In genomic region chr10:123807444-123808035, GRCh38 we compare ENCODE assay signal across 25 cellular contexts.
DNase-seq lines count a peak whose midpoint lies in the region; ATAC-seq, FAIRE-seq and TF ChIP-seq lines count a peak whose summit lies in the region.
"Had no signal": no experiment of that assay in that cellular context is flagged by ENCODE, and none has a peak within 500 bp of the region (broad histone marks: within the 10 kb centered on the region; RNA-seq: fewer than 3 reads in every experiment).

No MANE protein-coding gene starts in this region.

- no peak overlapping the region for H3K4me3 ChIP-seq in BLaER1 treated with 17β-estradiol and CSF1 and Interleukin-3, amounts not matched to agents 10 nM and 100 nM
- no peak overlapping the region for H3K4me3 ChIP-seq in astrocyte (ENCODE audit: insufficient read depth, low read depth, low read length)
- no peak overlapping the region for H3K4me3 ChIP-seq in upper lobe of right lung
- H3K4me3 ChIP-seq: skin epidermis had no signal

- peak overlapping the region in 6 of 11 experiments; percentile 0 to 42 (median 16); a peak in 8 of 22 replicates for H3K4me2 ChIP-seq in BLaER1 treated with 17β-estradiol and CSF1 and Interleukin-3, amounts not matched to agents 10 nM and 100 nM
- no peak overlapping the region for H3K4me2 ChIP-seq in astrocyte (ENCODE audit: low read length)

- H4K20me1 ChIP-seq in BLaER1 treated with 17β-estradiol and CSF1 and Interleukin-3, amounts not matched to agents 10 nM and 100 nM, result no peaks in the 10 kb centered on the region
- H4K20me1 ChIP-seq in astrocyte (ENCODE audit: insufficient read depth, low read length), result no peaks in the 10 kb centered on the region

- ATAC-seq in GM21390 (IDR thresholded peaks at IDR 0.05; ENCODE audit: unreplicated experiment) (no peak), upper lobe of right lung (no peak)
- ATAC-seq: activated CD8-positive, alpha-beta T cell treated with anti-CD3 and anti-CD28 coated beads, Interleukin-2, amount 10 ng/mL, durations not matched to agents 7 days and 5 days; HepG2; stimulated activated naive CD8-positive, alpha-beta T cell treated with anti-CD3 and anti-CD28 coated beads, Interleukin-15, amount 100 ng/mL, for 72 hours had no signal

- no peak for DNase-seq in astrocyte (ENCODE audit: low read depth)
- peak; percentile 97 for DNase-seq in foreskin melanocyte
- peak; percentile 17 for DNase-seq in osteocyte (ENCODE audit: extremely low spot score, unreplicated experiment)
- DNase-seq in midbrain (lab: John Stamatoyannopoulos, UW), result no peak
- DNase-seq in DMS79 (lab: John Stamatoyannopoulos, UW), result no peak
- DNase-seq in upper lobe of right lung, result no peak
- DNase-seq: activated CD8-positive, alpha-beta T cell treated with anti-CD3 and anti-CD28 coated beads, Interleukin-2, amount 10 ng/mL, durations not matched to agents 7 days and 5 days; activated naive CD4-positive, alpha-beta T cell treated with anti-CD3 and anti-CD28 coated beads for 36 hours; activated T-cell treated with anti-CD3 and anti-CD28 coated beads, Interleukin-2, amount 50 U/mL, for 24 hours; anterior cingulate cortex; cerebellar nuclear complex; effector memory CD4-positive, alpha-beta T cell; HFFc6; NCI-H1105; NCI-H524 treated with DMSO at 0.1 percent for 48 hours; nephron progenitor cell; stimulated activated CD4-positive, alpha-beta T cell treated with anti-CD3 and anti-CD28 coated beads, Interleukin-4, amount 100 ng/mL, for 1 hour; stimulated activated naive CD8-positive, alpha-beta T cell treated with anti-CD3 and anti-CD28 coated beads, Interleukin-15, amount 100 ng/mL, for 72 hours; T-helper 9 cell had no signal

- peak; percentile 76 for FAIRE-seq in astrocyte (lab: Jason Lieb, UNC)
- FAIRE-seq: D721Med, HepG2 had no signal

- no peak for TF ChIP-seq CTCF in astrocyte (IDR thresholded peaks at IDR 0.05; ENCODE audit: insufficient read depth, low read depth, low read length)
- TF ChIP-seq CTCF in osteocyte (IDR thresholded peaks at IDR 0.05), result no peak
- no peak for TF ChIP-seq CTCF in upper lobe of right lung (IDR thresholded peaks at IDR 0.05)

- no peak overlapping the region for H3K9ac ChIP-seq in BLaER1 treated with 17β-estradiol and CSF1 and Interleukin-3, amounts not matched to agents 10 nM and 100 nM
- no peak overlapping the region for H3K9ac ChIP-seq in astrocyte (ENCODE audit: low read length)

- H3K4me1 ChIP-seq in BLaER1 treated with 17β-estradiol and CSF1 and Interleukin-3, amounts not matched to agents 10 nM and 100 nM, result peaks cover 0 to 21% (median 6%) of the 10 kb centered on the region in 10 experiments; a peak in 10 of 20 replicates
- no peaks in the 10 kb centered on the region for H3K4me1 ChIP-seq in astrocyte (ENCODE audit: insufficient read depth, low read length)
- no peaks in the 10 kb centered on the region for H3K4me1 ChIP-seq in upper lobe of right lung

- H3K79me2 ChIP-seq in astrocyte (ENCODE audit: insufficient read depth, low read length), result no peaks in the 10 kb centered on the region

- H3K9me3 ChIP-seq in BLaER1 treated with 17β-estradiol and CSF1 and Interleukin-3, amounts not matched to agents 10 nM and 100 nM (replicated peaks in 1 of 11), result no peaks in the 10 kb centered on the region
- no peaks in the 10 kb centered on the region for H3K9me3 ChIP-seq in astrocyte (ENCODE audit: insufficient read depth, low read depth, low read length)
- no peaks in the 10 kb centered on the region for H3K9me3 ChIP-seq in upper lobe of right lung

- H3K4me3 Mint-ChIP-seq in astrocyte (ENCODE audit: unreplicated experiment), result no peak overlapping the region
- no peak overlapping the region for H3K4me3 Mint-ChIP-seq in osteocyte (ENCODE audit: unreplicated experiment)
- H3K4me3 Mint-ChIP-seq: activated CD8-positive, alpha-beta T cell treated with anti-CD3 and anti-CD28 coated beads, Interleukin-2, amount 10 ng/mL, durations not matched to agents 7 days and 5 days; activated naive CD4-positive, alpha-beta T cell treated with anti-CD3 and anti-CD28 coated beads for 36 hours; activated T-cell treated with anti-CD3 and anti-CD28 coated beads, Interleukin-2, amount 50 U/mL, for 24 hours; B cell; nephron progenitor cell; stimulated activated naive CD8-positive, alpha-beta T cell treated with anti-CD3 and anti-CD28 coated beads, Interleukin-15, amount 100 ng/mL, for 72 hours had no signal

- H3K36me3 ChIP-seq in BLaER1 treated with 17β-estradiol and CSF1 and Interleukin-3, amounts not matched to agents 10 nM and 100 nM, result no peaks in the 10 kb centered on the region
- H3K36me3 ChIP-seq in astrocyte (ENCODE audit: insufficient read depth, low read length), result no peaks in the 10 kb centered on the region
- no peaks in the 10 kb centered on the region for H3K36me3 ChIP-seq in upper lobe of right lung

- H3K27ac ChIP-seq in BLaER1 treated with 17β-estradiol and CSF1 and Interleukin-3, amounts not matched to agents 10 nM and 100 nM, result no peak overlapping the region
- no peak overlapping the region for H3K27ac ChIP-seq in astrocyte (ENCODE audit: low read depth, low read length)
- H3K27ac ChIP-seq in upper lobe of right lung, result no peak overlapping the region

- peak overlapping the region; percentile 99 for H3K27ac Mint-ChIP-seq in astrocyte (ENCODE audit: unreplicated experiment)
- no peak overlapping the region for H3K27ac Mint-ChIP-seq in osteocyte (ENCODE audit: unreplicated experiment)
- H3K27ac Mint-ChIP-seq: activated CD8-positive, alpha-beta T cell treated with anti-CD3 and anti-CD28 coated beads, Interleukin-2, amount 10 ng/mL, durations not matched to agents 7 days and 5 days; activated naive CD4-positive, alpha-beta T cell treated with anti-CD3 and anti-CD28 coated beads for 36 hours; activated T-cell treated with anti-CD3 and anti-CD28 coated beads, Interleukin-2, amount 50 U/mL, for 24 hours; B cell; nephron progenitor cell; stimulated activated naive CD8-positive, alpha-beta T cell treated with anti-CD3 and anti-CD28 coated beads, Interleukin-15, amount 100 ng/mL, for 72 hours had no signal

- peaks cover 22% of the 10 kb centered on the region for H3K4me1 Mint-ChIP-seq in astrocyte (ENCODE audit: low read depth, unreplicated experiment)
- no peaks in the 10 kb centered on the region for H3K4me1 Mint-ChIP-seq in osteocyte (ENCODE audit: unreplicated experiment)
- H3K4me1 Mint-ChIP-seq: B cell; nephron progenitor cell; stimulated activated naive CD8-positive, alpha-beta T cell treated with anti-CD3 and anti-CD28 coated beads, Interleukin-15, amount 100 ng/mL, for 72 hours had no signal

- intact Hi-C loops in upper lobe of right lung (cut with DNase I), result no loop called here

- no peaks in the 10 kb centered on the region for H3K27me3 ChIP-seq in BLaER1 treated with 17β-estradiol and CSF1 and Interleukin-3, amounts not matched to agents 10 nM and 100 nM
- no peaks in the 10 kb centered on the region for H3K27me3 ChIP-seq in astrocyte (ENCODE audit: insufficient read depth, low read length)
- H3K27me3 ChIP-seq in upper lobe of right lung, result no peaks in the 10 kb centered on the region

- H3K36me3 Mint-ChIP-seq in astrocyte (ENCODE audit: low read depth, unreplicated experiment) (no peaks in the 10 kb centered on the region), osteocyte (ENCODE audit: unreplicated experiment) (no peaks in the 10 kb centered on the region)

- H3K9me3 Mint-ChIP-seq in astrocyte (ENCODE audit: unreplicated experiment) (no peaks in the 10 kb centered on the region), osteocyte (ENCODE audit: unreplicated experiment) (no peaks in the 10 kb centered on the region)
- H3K9me3 Mint-ChIP-seq: activated naive CD4-positive, alpha-beta T cell treated with anti-CD3 and anti-CD28 coated beads for 36 hours; activated T-cell treated with anti-CD3 and anti-CD28 coated beads, Interleukin-2, amount 50 U/mL, for 24 hours; HFFc6; nephron progenitor cell; stimulated activated naive CD8-positive, alpha-beta T cell treated with anti-CD3 and anti-CD28 coated beads, Interleukin-15, amount 100 ng/mL, for 72 hours had no signal

- no peaks in the 10 kb centered on the region for H3K27me3 Mint-ChIP-seq in astrocyte (ENCODE audit: low read depth, unreplicated experiment)
- H3K27me3 Mint-ChIP-seq in osteocyte (ENCODE audit: unreplicated experiment), result no peaks in the 10 kb centered on the region

- H2AFZ ChIP-seq in astrocyte (ENCODE audit: low read depth, low read length), result no peak overlapping the region

Comparison
In these comparisons a context has a peak if more than half of its experiments do, and no peak if none do; other contexts are left out.
1. DNase-seq: peak in foreskin melanocyte (single experiment) and osteocyte (single experiment); none in astrocyte (single experiment), midbrain (single experiment), DMS79 (single experiment) and upper lobe of right lung (single experiment).